Comparison of ENCODE assay signal across 37 cellular contexts in the genomic region with DNA sequence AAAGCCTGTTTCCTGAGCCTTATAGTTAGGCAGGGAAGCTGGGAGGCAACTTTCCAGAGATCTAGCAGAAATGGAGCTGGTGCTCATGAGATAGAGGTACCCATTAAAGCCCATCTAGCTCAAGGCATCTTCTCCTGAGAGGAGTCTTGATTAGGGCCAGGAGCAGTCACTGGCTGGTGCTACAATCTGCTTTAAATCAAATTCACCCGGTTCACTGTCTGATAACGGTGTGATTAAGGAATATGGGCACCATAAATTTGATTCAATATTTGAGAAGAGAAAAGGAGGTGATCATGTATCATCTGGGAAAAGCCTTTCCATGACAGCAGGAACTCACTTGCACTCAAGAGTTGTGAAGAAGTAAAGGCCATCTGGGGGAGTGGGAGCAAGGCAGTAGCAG. TPM values are rescaled to one million over a fixed set of nuclear protein-coding genes. Genes with fewer than 3 reads are reported as not detected.
"Had no signal": no experiment of that assay in that cellular context is flagged by ENCODE, and none has a peak within 500 bp of the region (broad histone marks: within the 10 kb centered on the region; RNA-seq: fewer than 3 reads in every experiment).

No MANE protein-coding gene starts in this region.

- DNase-seq: Karpas-422, Kasumi-1, KG1, MG63, MM.1S, MV-4-11, NCI-H1048, NCI-H1092, NCI-H1092 treated with DMSO at 0.1 percent for 48 hours, NCI-H1105, NCI-H1105 treated with DMSO at 0.1 percent for 48 hours, NCI-H1417, NCI-H1417 treated with DMSO at 0.1 percent for 48 hours, NCI-H1436, NCI-H1436 treated with DMSO at 0.1 percent for 48 hours, NCI-H146, NCI-H1694, NCI-H1694 treated with DMSO at 0.1 percent for 48 hours, NCI-H187, NCI-H187 treated with DMSO at 0.1 percent for 48 hours, NCI-H1930, NCI-H2029, NCI-H2029 treated with DMSO at 0.1 percent for 48 hours, NCI-H2081, NCI-H2081 treated with DMSO at 0.1 percent for 48 hours, NCI-H2107, NCI-H2171, NCI-H2171 treated with DMSO at 0.1 percent for 48 hours, NCI-H2227 treated with DMSO at 0.1 percent for 48 hours, NCI-H226, NCI-H345, NCI-H446, NCI-H446 treated with DMSO at 0.1 percent for 48 hours had no signal

- H3K27me3 ChIP-seq: MG63 had no signal

- H3K9ac ChIP-seq: KMS-11 had no signal

- H3K4me2 ChIP-seq: KMS-11 had no signal

- H3K27ac ChIP-seq: KMS-11 had no signal

- H3K4me3 ChIP-seq: MG63 had no signal

- H3K9me3 ChIP-seq: MG63 had no signal

- H3K36me3 ChIP-seq: MG63 had no signal

RNA-seq across cellular contexts. Expression of a gene that starts 23.9 kb away (rescaled TPM):
- total RNA-seq: LHCN-M2, MCF 10A, NCI-H460 had no signal
